In genomic region chr1:75373542-75374159, GRCh38 we compare ENCODE assay signal across 2 cellular contexts.
TF ChIP-seq lines count a peak whose summit lies in the region.

No MANE protein-coding gene starts in this region.

TF ChIP-seq in HCT116, 20 proteins besides CTCF, POLR2A, EP300 and RAD21 (continued from another document):
- TF ChIP-seq ZBTB33 (IDR thresholded peaks at IDR 0.05; ENCODE audit: extremely low read depth, insufficient replicate concordance, low read length) (no peak), CBX3 (IDR thresholded peaks at IDR 0.05; ENCODE audit: low read depth) (no peak), REST (IDR thresholded peaks at IDR 0.05; ENCODE audit: low read depth) (no peak), MAX (IDR thresholded peaks at IDR 0.05) (no peak), YY1 (IDR thresholded peaks at IDR 0.05; ENCODE audit: extremely low read depth, insufficient replicate concordance, low read depth, low read length) (no peak), JUND (IDR thresholded peaks at IDR 0.05) (no peak)

TF ChIP-seq in HepG2, 621 proteins besides CTCF, POLR2A, EP300 and RAD21:
- TF ChIP-seq ZNF687 (CRISPR knock-in tag; IDR thresholded peaks at IDR 0.05) (peak; percentile 40), ZNF660 (CRISPR knock-in tag; IDR thresholded peaks at IDR 0.05; ENCODE audit: borderline replicate concordance, low read depth) (no peak)
